Comparison of ENCODE assay signal across 1 cellular context in the genomic region with DNA sequence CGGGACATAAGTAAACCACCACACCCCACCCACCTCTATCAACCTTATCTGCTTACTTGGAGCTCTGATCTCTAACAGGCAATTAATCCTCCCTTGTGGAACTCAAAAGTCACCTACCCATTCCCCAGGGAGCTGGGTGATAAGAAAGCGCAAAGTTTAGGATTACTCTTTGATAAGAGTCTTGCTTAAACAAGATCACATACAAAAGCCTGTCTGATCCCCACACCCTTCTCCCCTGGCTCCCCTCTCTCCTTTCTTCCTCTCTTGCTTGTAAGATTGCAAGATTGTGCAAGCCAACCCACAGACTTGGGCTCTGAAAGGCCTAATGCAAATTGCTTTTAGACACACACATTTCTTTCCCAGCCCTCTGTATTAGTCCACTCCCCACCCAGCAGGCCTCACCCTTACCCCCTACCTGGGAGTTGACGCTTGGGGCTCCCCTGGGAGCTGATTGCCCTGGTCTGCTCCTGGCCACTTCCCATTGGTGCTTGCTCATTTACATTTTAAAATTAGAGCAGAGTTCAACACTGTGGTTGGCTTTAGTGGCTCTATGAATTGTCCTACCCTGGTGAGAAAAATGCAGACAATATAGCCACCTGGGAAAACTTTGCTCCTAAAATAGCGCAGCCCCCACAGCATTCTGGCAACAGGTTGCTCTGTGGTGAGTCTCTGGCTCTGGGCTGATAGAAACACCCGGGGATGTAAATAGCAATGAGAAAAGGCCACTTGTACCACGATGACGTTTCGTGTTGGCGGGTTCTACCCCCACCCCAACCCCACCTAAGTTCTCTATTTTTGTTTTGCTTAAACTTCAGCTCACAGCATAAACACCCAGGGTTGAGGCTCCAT.
TF ChIP-seq lines count a peak whose summit lies in the region.

No MANE protein-coding gene starts in this region.

TF ChIP-seq in HepG2, 621 proteins besides CTCF, POLR2A, EP300 and RAD21 (continued from another document and continues in another):
- TF ChIP-seq, protein P1, sequence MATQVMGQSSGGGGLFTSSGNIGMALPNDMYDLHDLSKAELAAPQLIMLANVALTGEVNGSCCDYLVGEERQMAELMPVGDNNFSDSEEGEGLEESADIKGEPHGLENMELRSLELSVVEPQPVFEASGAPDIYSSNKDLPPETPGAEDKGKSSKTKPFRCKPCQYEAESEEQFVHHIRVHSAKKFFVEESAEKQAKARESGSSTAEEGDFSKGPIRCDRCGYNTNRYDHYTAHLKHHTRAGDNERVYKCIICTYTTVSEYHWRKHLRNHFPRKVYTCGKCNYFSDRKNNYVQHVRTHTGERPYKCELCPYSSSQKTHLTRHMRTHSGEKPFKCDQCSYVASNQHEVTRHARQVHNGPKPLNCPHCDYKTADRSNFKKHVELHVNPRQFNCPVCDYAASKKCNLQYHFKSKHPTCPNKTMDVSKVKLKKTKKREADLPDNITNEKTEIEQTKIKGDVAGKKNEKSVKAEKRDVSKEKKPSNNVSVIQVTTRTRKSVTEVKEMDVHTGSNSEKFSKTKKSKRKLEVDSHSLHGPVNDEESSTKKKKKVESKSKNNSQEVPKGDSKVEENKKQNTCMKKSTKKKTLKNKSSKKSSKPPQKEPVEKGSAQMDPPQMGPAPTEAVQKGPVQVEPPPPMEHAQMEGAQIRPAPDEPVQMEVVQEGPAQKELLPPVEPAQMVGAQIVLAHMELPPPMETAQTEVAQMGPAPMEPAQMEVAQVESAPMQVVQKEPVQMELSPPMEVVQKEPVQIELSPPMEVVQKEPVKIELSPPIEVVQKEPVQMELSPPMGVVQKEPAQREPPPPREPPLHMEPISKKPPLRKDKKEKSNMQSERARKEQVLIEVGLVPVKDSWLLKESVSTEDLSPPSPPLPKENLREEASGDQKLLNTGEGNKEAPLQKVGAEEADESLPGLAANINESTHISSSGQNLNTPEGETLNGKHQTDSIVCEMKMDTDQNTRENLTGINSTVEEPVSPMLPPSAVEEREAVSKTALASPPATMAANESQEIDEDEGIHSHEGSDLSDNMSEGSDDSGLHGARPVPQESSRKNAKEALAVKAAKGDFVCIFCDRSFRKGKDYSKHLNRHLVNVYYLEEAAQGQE (IDR thresholded peaks at IDR 0.05; ENCODE audit: borderline replicate concordance in 1 of 2, low read depth in 1 of 2, low read length in 2 of 2): 0 out of 4 replicates have a peak, but pooled peaks of 1 of the 2 experiments have one; percentile 33
- TF ChIP-seq RCOR2 (CRISPR knock-in tag; IDR thresholded peaks at IDR 0.05) (peak; percentile 55; the same call in 1 of the 2 replicates), ZMYM4 (CRISPR knock-in tag; IDR thresholded peaks at IDR 0.05) (peak; percentile 46; the same call in 1 of the 2 replicates), ZFYVE20 (CRISPR knock-in tag; IDR thresholded peaks at IDR 0.05; ENCODE audit: borderline replicate concordance, low read depth) (no peak), ZNF256 (CRISPR knock-in tag; conservative IDR thresholded peaks at IDR 0.05) (peak; percentile 69; the same call in 1 of the 2 replicates), POLR2G (IDR thresholded peaks at IDR 0.05; ENCODE audit: low read depth, low read length) (0 out of 2 replicates have a peak, but pooled peaks have one; percentile 9), HNRNPLL (IDR thresholded peaks at IDR 0.05; ENCODE audit: low read depth, low read length, poor library complexity, severe bottlenecking) (no peak), REPIN1 (CRISPR knock-in tag; IDR thresholded peaks at IDR 0.05; ENCODE audit: borderline replicate concordance, low read depth) (no peak; the same call in 1 of the 2 replicates), ZBTB21 (CRISPR knock-in tag; IDR thresholded peaks at IDR 0.05) (no peak), SOX13 (IDR thresholded peaks at IDR 0.05) (peak; percentile 79), SOX13 (CRISPR knock-in tag; conservative IDR thresholded peaks at IDR 0.05 in 1 of 2, IDR thresholded peaks at IDR 0.05 in 1 of 2) (peak in 1 of 2 experiments; percentile 87; a peak in 2 of 4 replicates), CEBPG (CRISPR knock-in tag; IDR thresholded peaks at IDR 0.05) (peak; percentile 96), ZNF253 (CRISPR knock-in tag; IDR thresholded peaks at IDR 0.05; ENCODE audit: borderline replicate concordance) (no peak), HOXA5 (CRISPR knock-in tag; IDR thresholded peaks at IDR 0.05) (peak; percentile 57), JUN (CRISPR knock-in tag; IDR thresholded peaks at IDR 0.05) (peak; percentile 58; the same call in 1 of the 2 replicates), ZNF232 (CRISPR knock-in tag; IDR thresholded peaks at IDR 0.05; ENCODE audit: borderline replicate concordance) (peak; percentile 75; the same call in 1 of the 2 replicates), ZNF337 (CRISPR knock-in tag; IDR thresholded peaks at IDR 0.05; ENCODE audit: borderline replicate concordance, low read depth) (no peak), ZNF678 (CRISPR knock-in tag; IDR thresholded peaks at IDR 0.05) (no peak), TCF7 (IDR thresholded peaks at IDR 0.05; ENCODE audit: low read depth) (peak; percentile 91), RFXANK (CRISPR knock-in tag; IDR thresholded peaks at IDR 0.05) (no peak; the same call in 1 of the 2 replicates), DR1 (CRISPR knock-in tag; IDR thresholded peaks at IDR 0.05) (no peak), SAP130 (CRISPR knock-in tag; IDR thresholded peaks at IDR 0.05; ENCODE audit: low read depth) (peak; percentile 18; the same call in 1 of the 2 replicates), MBD4 (IDR thresholded peaks at IDR 0.05; ENCODE audit: borderline replicate concordance, low read length) (peak; percentile 83; the same call in 1 of the 2 replicates), REL (CRISPR knock-in tag; conservative IDR thresholded peaks at IDR 0.05) (no peak), PITX1 (CRISPR knock-in tag; IDR thresholded peaks at IDR 0.05) (peak; percentile 98), MEIS1 (CRISPR knock-in tag; IDR thresholded peaks at IDR 0.05; ENCODE audit: borderline replicate concordance) (0 out of 2 replicates have a peak, but pooled peaks have one; percentile 29), IRF2 (CRISPR knock-in tag; IDR thresholded peaks at IDR 0.05) (peak; percentile 17), ZZZ3 (CRISPR knock-in tag; IDR thresholded peaks at IDR 0.05; ENCODE audit: borderline replicate concordance) (no peak), ZNF468 (CRISPR knock-in tag; IDR thresholded peaks at IDR 0.05) (no peak), NRL (CRISPR knock-in tag; IDR thresholded peaks at IDR 0.05; ENCODE audit: borderline replicate concordance) (no peak), NKX3-1 (CRISPR knock-in tag; IDR thresholded peaks at IDR 0.05) (peak; percentile 66; the same call in 1 of the 2 replicates)
- TF ChIP-seq, protein P2, sequence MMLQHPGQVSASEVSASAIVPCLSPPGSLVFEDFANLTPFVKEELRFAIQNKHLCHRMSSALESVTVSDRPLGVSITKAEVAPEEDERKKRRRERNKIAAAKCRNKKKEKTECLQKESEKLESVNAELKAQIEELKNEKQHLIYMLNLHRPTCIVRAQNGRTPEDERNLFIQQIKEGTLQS (CRISPR knock-in tag; IDR thresholded peaks at IDR 0.05): peak; percentile 49; the same call in 1 of the 2 replicates
- TF ChIP-seq, protein P3, sequence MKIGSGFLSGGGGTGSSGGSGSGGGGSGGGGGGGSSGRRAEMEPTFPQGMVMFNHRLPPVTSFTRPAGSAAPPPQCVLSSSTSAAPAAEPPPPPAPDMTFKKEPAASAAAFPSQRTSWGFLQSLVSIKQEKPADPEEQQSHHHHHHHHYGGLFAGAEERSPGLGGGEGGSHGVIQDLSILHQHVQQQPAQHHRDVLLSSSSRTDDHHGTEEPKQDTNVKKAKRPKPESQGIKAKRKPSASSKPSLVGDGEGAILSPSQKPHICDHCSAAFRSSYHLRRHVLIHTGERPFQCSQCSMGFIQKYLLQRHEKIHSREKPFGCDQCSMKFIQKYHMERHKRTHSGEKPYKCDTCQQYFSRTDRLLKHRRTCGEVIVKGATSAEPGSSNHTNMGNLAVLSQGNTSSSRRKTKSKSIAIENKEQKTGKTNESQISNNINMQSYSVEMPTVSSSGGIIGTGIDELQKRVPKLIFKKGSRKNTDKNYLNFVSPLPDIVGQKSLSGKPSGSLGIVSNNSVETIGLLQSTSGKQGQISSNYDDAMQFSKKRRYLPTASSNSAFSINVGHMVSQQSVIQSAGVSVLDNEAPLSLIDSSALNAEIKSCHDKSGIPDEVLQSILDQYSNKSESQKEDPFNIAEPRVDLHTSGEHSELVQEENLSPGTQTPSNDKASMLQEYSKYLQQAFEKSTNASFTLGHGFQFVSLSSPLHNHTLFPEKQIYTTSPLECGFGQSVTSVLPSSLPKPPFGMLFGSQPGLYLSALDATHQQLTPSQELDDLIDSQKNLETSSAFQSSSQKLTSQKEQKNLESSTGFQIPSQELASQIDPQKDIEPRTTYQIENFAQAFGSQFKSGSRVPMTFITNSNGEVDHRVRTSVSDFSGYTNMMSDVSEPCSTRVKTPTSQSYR (CRISPR knock-in tag; IDR thresholded peaks at IDR 0.05; ENCODE audit: borderline replicate concordance): 0 out of 2 replicates have a peak, but pooled peaks have one; percentile 4
- TF ChIP-seq, protein P4, sequence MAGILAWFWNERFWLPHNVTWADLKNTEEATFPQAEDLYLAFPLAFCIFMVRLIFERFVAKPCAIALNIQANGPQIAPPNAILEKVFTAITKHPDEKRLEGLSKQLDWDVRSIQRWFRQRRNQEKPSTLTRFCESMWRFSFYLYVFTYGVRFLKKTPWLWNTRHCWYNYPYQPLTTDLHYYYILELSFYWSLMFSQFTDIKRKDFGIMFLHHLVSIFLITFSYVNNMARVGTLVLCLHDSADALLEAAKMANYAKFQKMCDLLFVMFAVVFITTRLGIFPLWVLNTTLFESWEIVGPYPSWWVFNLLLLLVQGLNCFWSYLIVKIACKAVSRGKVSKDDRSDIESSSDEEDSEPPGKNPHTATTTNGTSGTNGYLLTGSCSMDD (CRISPR knock-in tag; IDR thresholded peaks at IDR 0.05): no peak
- TF ChIP-seq, protein P5, sequence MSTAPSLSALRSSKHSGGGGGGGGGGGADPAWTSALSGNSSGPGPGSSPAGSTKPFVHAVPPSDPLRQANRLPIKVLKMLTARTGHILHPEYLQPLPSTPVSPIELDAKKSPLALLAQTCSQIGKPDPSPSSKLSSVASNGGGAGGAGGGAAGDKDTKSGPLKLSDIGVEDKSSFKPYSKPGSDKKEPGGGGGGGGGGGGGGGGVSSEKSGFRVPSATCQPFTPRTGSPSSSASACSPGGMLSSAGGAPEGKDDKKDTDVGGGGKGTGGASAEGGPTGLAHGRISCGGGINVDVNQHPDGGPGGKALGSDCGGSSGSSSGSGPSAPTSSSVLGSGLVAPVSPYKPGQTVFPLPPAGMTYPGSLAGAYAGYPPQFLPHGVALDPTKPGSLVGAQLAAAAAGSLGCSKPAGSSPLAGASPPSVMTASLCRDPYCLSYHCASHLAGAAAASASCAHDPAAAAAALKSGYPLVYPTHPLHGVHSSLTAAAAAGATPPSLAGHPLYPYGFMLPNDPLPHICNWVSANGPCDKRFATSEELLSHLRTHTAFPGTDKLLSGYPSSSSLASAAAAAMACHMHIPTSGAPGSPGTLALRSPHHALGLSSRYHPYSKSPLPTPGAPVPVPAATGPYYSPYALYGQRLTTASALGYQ (CRISPR knock-in tag; IDR thresholded peaks at IDR 0.05): peak; percentile 93
- TF ChIP-seq, protein P6, sequence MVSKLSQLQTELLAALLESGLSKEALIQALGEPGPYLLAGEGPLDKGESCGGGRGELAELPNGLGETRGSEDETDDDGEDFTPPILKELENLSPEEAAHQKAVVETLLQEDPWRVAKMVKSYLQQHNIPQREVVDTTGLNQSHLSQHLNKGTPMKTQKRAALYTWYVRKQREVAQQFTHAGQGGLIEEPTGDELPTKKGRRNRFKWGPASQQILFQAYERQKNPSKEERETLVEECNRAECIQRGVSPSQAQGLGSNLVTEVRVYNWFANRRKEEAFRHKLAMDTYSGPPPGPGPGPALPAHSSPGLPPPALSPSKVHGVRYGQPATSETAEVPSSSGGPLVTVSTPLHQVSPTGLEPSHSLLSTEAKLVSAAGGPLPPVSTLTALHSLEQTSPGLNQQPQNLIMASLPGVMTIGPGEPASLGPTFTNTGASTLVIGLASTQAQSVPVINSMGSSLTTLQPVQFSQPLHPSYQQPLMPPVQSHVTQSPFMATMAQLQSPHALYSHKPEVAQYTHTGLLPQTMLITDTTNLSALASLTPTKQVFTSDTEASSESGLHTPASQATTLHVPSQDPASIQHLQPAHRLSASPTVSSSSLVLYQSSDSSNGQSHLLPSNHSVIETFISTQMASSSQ (IDR thresholded peaks at IDR 0.05; ENCODE audit: low read depth): peak; percentile 78
- TF ChIP-seq, protein P6 (CRISPR knock-in tag; IDR thresholded peaks at IDR 0.05; ENCODE audit: borderline replicate concordance): peak; percentile 90; the same call in 1 of the 2 replicates
- TF ChIP-seq, protein P7, sequence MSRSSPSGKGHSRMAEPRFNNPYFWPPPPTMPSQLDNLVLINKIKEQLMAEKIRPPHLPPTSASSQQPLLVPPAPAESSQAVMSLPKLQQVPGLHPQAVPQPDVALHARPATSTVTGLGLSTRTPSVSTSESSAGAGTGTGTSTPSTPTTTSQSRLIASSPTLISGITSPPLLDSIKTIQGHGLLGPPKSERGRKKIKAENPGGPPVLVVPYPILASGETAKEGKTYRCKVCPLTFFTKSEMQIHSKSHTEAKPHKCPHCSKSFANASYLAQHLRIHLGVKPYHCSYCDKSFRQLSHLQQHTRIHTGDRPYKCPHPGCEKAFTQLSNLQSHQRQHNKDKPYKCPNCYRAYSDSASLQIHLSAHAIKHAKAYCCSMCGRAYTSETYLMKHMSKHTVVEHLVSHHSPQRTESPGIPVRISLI (CRISPR knock-in tag; IDR thresholded peaks at IDR 0.05; ENCODE audit: borderline replicate concordance): 0 out of 2 replicates have a peak, but pooled peaks have one; percentile 22
- TF ChIP-seq, protein P8, sequence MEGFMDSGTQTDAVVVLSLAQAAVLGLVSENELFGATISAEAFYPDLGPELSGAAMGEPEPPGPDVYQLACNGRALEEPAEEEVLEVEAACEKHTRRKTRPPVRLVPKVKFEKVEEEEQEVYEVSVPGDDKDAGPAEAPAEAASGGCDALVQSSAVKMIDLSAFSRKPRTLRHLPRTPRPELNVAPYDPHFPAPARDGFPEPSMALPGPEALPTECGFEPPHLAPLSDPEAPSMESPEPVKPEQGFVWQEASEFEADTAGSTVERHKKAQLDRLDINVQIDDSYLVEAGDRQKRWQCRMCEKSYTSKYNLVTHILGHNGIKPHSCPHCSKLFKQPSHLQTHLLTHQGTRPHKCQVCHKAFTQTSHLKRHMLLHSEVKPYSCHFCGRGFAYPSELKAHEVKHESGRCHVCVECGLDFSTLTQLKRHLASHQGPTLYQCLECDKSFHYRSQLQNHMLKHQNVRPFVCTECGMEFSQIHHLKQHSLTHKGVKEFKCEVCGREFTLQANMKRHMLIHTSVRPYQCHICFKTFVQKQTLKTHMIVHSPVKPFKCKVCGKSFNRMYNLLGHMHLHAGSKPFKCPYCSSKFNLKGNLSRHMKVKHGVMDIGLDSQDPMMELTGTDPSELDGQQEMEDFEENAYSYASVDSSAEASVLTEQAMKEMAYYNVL (CRISPR knock-in tag; IDR thresholded peaks at IDR 0.05; ENCODE audit: borderline replicate concordance): peak; percentile 93
